In the genomic region with DNA sequence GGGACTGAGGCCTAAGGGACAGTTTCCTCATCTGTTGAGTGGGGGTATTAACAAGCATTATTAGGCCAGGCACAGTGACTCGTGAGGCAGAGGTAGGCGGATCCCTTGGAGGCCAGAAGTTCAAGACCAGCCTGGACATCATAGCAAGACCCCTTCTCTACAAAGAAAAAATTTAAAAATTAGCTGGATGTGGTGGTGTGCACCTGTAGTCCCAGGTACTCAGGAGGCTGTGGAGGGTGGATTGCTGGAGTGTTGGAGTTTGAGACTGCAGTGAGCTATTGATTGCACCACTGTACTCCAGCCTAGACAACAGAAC, we compare ENCODE assay signal across 10 cellular contexts. TPM values are rescaled to one million over a fixed set of nuclear protein-coding genes. Genes with fewer than 3 reads are reported as not detected.
DNase-seq lines count a peak whose midpoint lies in the region; ATAC-seq, FAIRE-seq and TF ChIP-seq lines count a peak whose summit lies in the region.
"Had no signal": no experiment of that assay in that cellular context is flagged by ENCODE, and none has a peak within 500 bp of the region (broad histone marks: within the 10 kb centered on the region; RNA-seq: fewer than 3 reads in every experiment).

No MANE protein-coding gene starts in this region.

- H3K36me3 Mint-ChIP-seq in WTC11 = no peaks in the 10 kb centered on the region

- H3K4me2 ChIP-seq in DOHH2 (ENCODE audit: low read length) (peak overlapping the region; percentile 24; the same call in 1 of the 2 replicates), smooth muscle cell (peak overlapping the region; percentile 74)

- no peak overlapping the region for H3K27ac ChIP-seq in DOHH2 (ENCODE audit: low read depth, low read length)
- H3K27ac ChIP-seq in kidney (ENCODE audit: low read depth in 2 of 2, low read length in 2 of 2) = peak overlapping the region; percentile 87 to 93
- peak overlapping the region; percentile 99 for H3K27ac ChIP-seq in smooth muscle cell (ENCODE audit: low read depth)

- H3K9me3 ChIP-seq in DOHH2 (ENCODE audit: control insufficient read depth, insufficient read depth, low read length) (no peaks in the 10 kb centered on the region), kidney (ENCODE audit: control insufficient read depth in 1 of 2, low read length in 2 of 2) (no peaks in the 10 kb centered on the region), smooth muscle cell (replicated peaks; ENCODE audit: low read depth) (no peaks in the 10 kb centered on the region)

- no peaks in the 10 kb centered on the region for H3K9me2 ChIP-seq in DOHH2 (replicated peaks; ENCODE audit: control insufficient read depth, low read length)

- H3K4me1 ChIP-seq in DOHH2 (ENCODE audit: control insufficient read depth, low read length) (peaks cover 53% of the 10 kb centered on the region), kidney (ENCODE audit: control insufficient read depth in 1 of 2, insufficient read depth in 1 of 2, low read depth in 1 of 2, low read length in 2 of 2) (peaks cover 0 to 13% of the 10 kb centered on the region in 2 donors), smooth muscle cell (ENCODE audit: low read depth) (no peaks in the 10 kb centered on the region)

- H3K27ac Mint-ChIP-seq in WTC11 = no peak overlapping the region

- H4K20me1 ChIP-seq in DOHH2 (ENCODE audit: control insufficient read depth, insufficient read depth, low read depth, low read length) (no peaks in the 10 kb centered on the region), smooth muscle cell (ENCODE audit: low read depth) (no peaks in the 10 kb centered on the region)

- peaks cover 35% of the 10 kb centered on the region for H3K27me3 Mint-ChIP-seq in WTC11 (ENCODE audit: low read depth)

- H3K4me3 Mint-ChIP-seq in WTC11 = no peak overlapping the region

- POLR2A ChIA-PET in WTC11 (lab: Charles Lee) = interaction anchor here (0.6 to 1.0 kb wide), 2 partner anchors 186 to 1009 kb away, joined by 3 read pairs; no protein-coding TSS in a partner anchor

- WGBS in smooth muscle cell (ENCODE audit: low lambda C conversion rate) = 42% methylated on average over 2 of the region's 2 CpGs

- H3K27me3 ChIP-seq in DOHH2 (ENCODE audit: control insufficient read depth, low read length) (no peaks in the 10 kb centered on the region), smooth muscle cell (ENCODE audit: low read depth) (no peaks in the 10 kb centered on the region)

- H3K36me3 ChIP-seq in DOHH2 (ENCODE audit: control insufficient read depth, low read length) (no peaks in the 10 kb centered on the region), kidney (ENCODE audit: control insufficient read depth in 1 of 2, insufficient read depth in 2 of 2, low read length in 2 of 2) (no peaks in the 10 kb centered on the region), smooth muscle cell (ENCODE audit: low read depth) (no peaks in the 10 kb centered on the region)

- intact Hi-C loops in kidney (cut with DNase I) = no loop called here

- no peak overlapping the region for H2AFZ ChIP-seq in smooth muscle cell (ENCODE audit: low read depth)

- no peak for FAIRE-seq in kidney (lab: Jason Lieb, UNC)
- FAIRE-seq: small intestine had no signal

- peaks cover 12% of the 10 kb centered on the region for H3F3A ChIP-seq in DOHH2 (ENCODE audit: control insufficient read depth, insufficient read depth)
- no peaks in the 10 kb centered on the region for H3F3A ChIP-seq in smooth muscle cell (ENCODE audit: low read depth)

- H3K4me3 ChIP-seq in DOHH2 (ENCODE audit: low read length) (no peak overlapping the region), kidney (ENCODE audit: low read length in 2 of 2) (no peak overlapping the region), smooth muscle cell (no peak overlapping the region)

- no peak for DNase-seq in WTC11 (ENCODE audit: low spot score)
- no peak for DNase-seq in kidney
- no peak for DNase-seq in smooth muscle cell (lab: John Stamatoyannopoulos, UW; ENCODE audit: unreplicated experiment)
- DNase-seq in Kasumi-1 (lab: John Stamatoyannopoulos, UW) = no peak
- DNase-seq in KG1 (lab: John Stamatoyannopoulos, UW) = no peak
- DNase-seq in HPDE6-E6E7 (ENCODE audit: extremely low spot score) = no peak
- DNase-seq: NCI-H187 had no signal

- no peak for ATAC-seq in WTC11
- ATAC-seq in HG03432 (IDR thresholded peaks at IDR 0.05; ENCODE audit: unreplicated experiment) = no peak

- CTCF ChIA-PET in WTC11 (lab: Charles Lee) = interaction anchor here (0.6 to 3.2 kb wide), 6 partner anchors 11 to 309 kb away, joined by 3 to 21 read pairs (median 16); partner anchors contain the start of gene FOSB

- peaks cover 9% of the 10 kb centered on the region for H3K4me1 Mint-ChIP-seq in WTC11

- peak overlapping the region in 1 of 2 donors; percentile 58 for H3K9ac ChIP-seq in kidney (ENCODE audit: low read length in 2 of 2)
- H3K9ac ChIP-seq in smooth muscle cell (ENCODE audit: low read depth) = peak overlapping the region; percentile 95

- H3K9me3 Mint-ChIP-seq in WTC11 = no peaks in the 10 kb centered on the region

- H3K79me2 ChIP-seq in DOHH2 (ENCODE audit: control insufficient read depth, low read length) (no peaks in the 10 kb centered on the region), smooth muscle cell (ENCODE audit: low read depth) (no peaks in the 10 kb centered on the region)

- TF ChIP-seq CTCF in DOHH2 (IDR thresholded peaks at IDR 0.05; ENCODE audit: low read depth, low read length, poor library complexity, severe bottlenecking) (no peak), WTC11 (IDR thresholded peaks at IDR 0.05) (no peak), kidney (IDR thresholded peaks at IDR 0.05; ENCODE audit: borderline replicate concordance, extremely low read depth, insufficient read depth) (no peak), smooth muscle cell (IDR thresholded peaks at IDR 0.05; ENCODE audit: borderline replicate concordance, insufficient read depth, poor library complexity, severe bottlenecking) (no peak)

TF ChIP-seq in WTC11, 78 proteins besides CTCF, POLR2A, EP300 and RAD21 (continues in another document):
- TF ChIP-seq, protein P1, sequence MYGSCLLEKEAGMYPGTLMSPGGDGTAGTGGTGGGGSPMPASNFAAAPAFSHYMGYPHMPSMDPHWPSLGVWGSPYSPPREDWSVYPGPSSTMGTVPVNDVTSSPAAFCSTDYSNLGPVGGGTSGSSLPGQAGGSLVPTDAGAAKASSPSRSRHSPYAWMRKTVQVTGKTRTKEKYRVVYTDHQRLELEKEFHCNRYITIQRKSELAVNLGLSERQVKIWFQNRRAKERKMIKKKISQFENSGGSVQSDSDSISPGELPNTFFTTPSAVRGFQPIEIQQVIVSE (CRISPR knock-in tag; IDR thresholded peaks at IDR 0.05; ENCODE audit: borderline replicate concordance) = no peak
- TF ChIP-seq TEAD1 (CRISPR knock-in tag; IDR thresholded peaks at IDR 0.05) = no peak
- no peak for TF ChIP-seq TP53 (CRISPR knock-in tag; IDR thresholded peaks at IDR 0.05)
- TF ChIP-seq NR3C1 (CRISPR knock-in tag; conservative IDR thresholded peaks at IDR 0.05; ENCODE audit: low read depth) = no peak
- TF ChIP-seq ZNF121 (CRISPR knock-in tag; IDR thresholded peaks at IDR 0.05) = peak; percentile 75; the same call in 1 of the 2 replicates
- TF ChIP-seq, protein P2, sequence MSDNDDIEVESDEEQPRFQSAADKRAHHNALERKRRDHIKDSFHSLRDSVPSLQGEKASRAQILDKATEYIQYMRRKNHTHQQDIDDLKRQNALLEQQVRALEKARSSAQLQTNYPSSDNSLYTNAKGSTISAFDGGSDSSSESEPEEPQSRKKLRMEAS (CRISPR knock-in tag; IDR thresholded peaks at IDR 0.05) = no peak

RNA-seq across cellular contexts. Expression of gene FOSB, which starts 11.3 kb away (rescaled TPM):
- total RNA-seq in WTC11 (2021) (2.3 to 7.2 TPM (median 5.4 TPM) in 3 replicates), kidney (0.98 TPM), smooth muscle cell (171 and 186 TPM in 2 replicates)
- polyA plus RNA-seq in kidney (ENCODE audit: insufficient read depth, low read depth, low replicate concordance) (0.73 TPM), smooth muscle cell (178 and 299 TPM in 2 replicates)

RNA-seq across cellular contexts. Expression of gene ERCC1, which starts 32.7 kb away (rescaled TPM):
- 43.7 to 60.6 TPM (median 60.1 TPM) in 3 replicates for total RNA-seq in WTC11 (2021)
- 60.8 TPM for total RNA-seq in kidney
- polyA plus RNA-seq in kidney (ENCODE audit: insufficient read depth, low read depth, low replicate concordance) = 107 TPM
- total RNA-seq in smooth muscle cell = 60.8 and 72.6 TPM in 2 replicates
- polyA plus RNA-seq in smooth muscle cell = 81.5 and 90.4 TPM in 2 replicates

RNA-seq across cellular contexts. Expression of gene RTN2, which starts 40.4 kb away (rescaled TPM):
- total RNA-seq in WTC11 (2021) (25.1 to 27.8 TPM (median 27.4 TPM) in 3 replicates), kidney (7.3 TPM), smooth muscle cell (6.3 and 20.5 TPM in 2 replicates)
- polyA plus RNA-seq in kidney (ENCODE audit: insufficient read depth, low read depth, low replicate concordance) (8.2 TPM), smooth muscle cell (24.4 and 28.0 TPM in 2 replicates)

RNA-seq across cellular contexts. Expression of gene PPM1N, which starts 41.8 kb away (rescaled TPM):
- total RNA-seq in WTC11 (2021) (10.3 to 15.1 TPM (median 14.2 TPM) in 3 replicates), kidney (2.2 TPM), smooth muscle cell (0.58 TPM in 1 of 2 replicates, not detected in the other)
- polyA plus RNA-seq in kidney (ENCODE audit: insufficient read depth, low read depth, low replicate concordance) (0.69 TPM), smooth muscle cell (0.16 and 1.3 TPM in 2 replicates)

RNA-seq across cellular contexts. Expression of gene POLR1G, which starts 50.0 kb away (rescaled TPM):
- total RNA-seq in WTC11 (2021) = 33.5 to 38.1 TPM (median 34.8 TPM) in 3 replicates
- total RNA-seq in kidney = 3.9 TPM
- 2.4 TPM for polyA plus RNA-seq in kidney (ENCODE audit: insufficient read depth, low read depth, low replicate concordance)
- 1.4 and 1.6 TPM in 2 replicates for total RNA-seq in smooth muscle cell
- 2.7 and 3.9 TPM in 2 replicates for polyA plus RNA-seq in smooth muscle cell

Comparison
In these comparisons a context has a peak if more than half of its experiments do, and no peak if none do; other contexts are left out.
1. RNA of gene FOSB, which starts 11.3 kb away (total RNA-seq): 171 to 186 TPM in smooth muscle cell; 2.3 to 7.2 TPM in WTC11 and 0.98 TPM in kidney (single experiment); every median in the first group is over 10 times any median in the second.